Comparison of ENCODE assay signal across 9 cellular contexts in genomic region chr1:30754684-30755171, GRCh38. TPM values are rescaled to one million over a fixed set of nuclear protein-coding genes. Genes with fewer than 3 reads are reported as not detected.
DNase-seq lines count a peak whose midpoint lies in the region; ATAC-seq, FAIRE-seq and TF ChIP-seq lines count a peak whose summit lies in the region.
"Had no signal": no experiment of that assay in that cellular context is flagged by ENCODE, and none has a peak within 500 bp of the region (broad histone marks: within the 10 kb centered on the region; RNA-seq: fewer than 3 reads in every experiment).

No MANE protein-coding gene starts in this region.

- H3K4me3 ChIP-seq in ovary (no peak overlapping the region), small intestine (ENCODE audit: low read depth in 1 of 2, low read length in 2 of 2) (peak overlapping the region in 1 of 2 donors; percentile 24)

- no peak overlapping the region for H3K27ac ChIP-seq in ovary
- peak overlapping the region in 1 of 2 donors; percentile 80 for H3K27ac ChIP-seq in small intestine (ENCODE audit: low read depth in 1 of 2, low read length in 1 of 2)

- POLR2A ChIA-PET in GM10248 (lab: Yijun Ruan, JAX): interaction anchor here (0.9 to 2.0 kb wide), 9 partner anchors 9 to 36 kb away, joined by 3 to 19 read pairs (median 4); no protein-coding TSS in a partner anchor

- peak; percentile 69 for DNase-seq in GM10248 (ENCODE audit: extremely low spot score)
- no peak for DNase-seq in erythroblast (lab: John Stamatoyannopoulos, UW)
- no peak for DNase-seq in NCI-H1105 treated with DMSO at 0.1 percent for 48 hours (lab: John Stamatoyannopoulos, UW)
- DNase-seq in ovary: no peak
- DNase-seq in small intestine: no peak
- no peak for DNase-seq in frontal cortex (ENCODE audit: low spot score in 2 of 2)

- FAIRE-seq in small intestine (lab: Jason Lieb, UNC) (no peak), frontal cortex (lab: Jason Lieb, UNC) (no peak)

- no peak for TF ChIP-seq EP300 in ovary (IDR thresholded peaks at IDR 0.05)

- intact Hi-C loops in ovary (cut with DNase I): no loop called here

- WGBS in ovary, 3 donors: 92 to 94% (median 93%) methylated on average over 9 of the region's 9 CpGs
- WGBS in small intestine, 3 donors: 69 to 74% (median 72%) methylated on average over 9 of the region's 9 CpGs

- H3K4me1 ChIP-seq in ovary (ENCODE audit: insufficient read depth) (no peaks in the 10 kb centered on the region), small intestine (ENCODE audit: control insufficient read depth in 2 of 2, insufficient read depth in 1 of 2, low read depth in 1 of 2, low read length in 1 of 2) (no peaks in the 10 kb centered on the region)

- ATAC-seq in GM19455 (IDR thresholded peaks at IDR 0.05; ENCODE audit: unreplicated experiment) (peak; percentile 25), HG03521 (IDR thresholded peaks at IDR 0.05; ENCODE audit: unreplicated experiment) (peak; percentile 40)

- H3K36me3 ChIP-seq in ovary: no peaks in the 10 kb centered on the region
- no peaks in the 10 kb centered on the region for H3K36me3 ChIP-seq in small intestine (ENCODE audit: control insufficient read depth in 2 of 2, insufficient read depth in 2 of 2, low read length in 2 of 2)

- CTCF ChIA-PET in GM10248 (lab: Yijun Ruan, JAX): interaction anchor here (0.6 to 22.9 kb wide), 10 partner anchors 5 to 48 kb away, joined by 3 to 449 read pairs (median 5); partner anchors contain the start of gene LAPTM5

- H3K9me3 ChIP-seq in ovary (no peaks in the 10 kb centered on the region), small intestine (ENCODE audit: control insufficient read depth, low read depth) (no peaks in the 10 kb centered on the region)

- TF ChIP-seq POLR2A in erythroblast (IDR thresholded peaks at IDR 0.05; ENCODE audit: low read length) (peak; percentile 39), ovary (IDR thresholded peaks at IDR 0.05) (no peak)

- H3K27me3 ChIP-seq in ovary: no peaks in the 10 kb centered on the region
- no peaks in the 10 kb centered on the region for H3K27me3 ChIP-seq in small intestine (ENCODE audit: control insufficient read depth in 2 of 2, insufficient read depth in 2 of 2, low read length in 2 of 2)

- TF ChIP-seq CTCF in GM10248 (IDR thresholded peaks at IDR 0.05; ENCODE audit: control extremely low read depth, extremely low read depth, low read depth, missing control alignments): no peak
- no peak for TF ChIP-seq CTCF in ovary (IDR thresholded peaks at IDR 0.05)

RNA-seq across cellular contexts. Expression of gene LAPTM5, which starts 2.8 kb away (rescaled TPM):
- 10 to 100 TPM; 15.3 to 57.3 (median 20.3) TPM for total RNA-seq in ovary
- polyA plus RNA-seq in ovary: 100 to 1,000 TPM in 1 of 2 donors, 10 to 100 TPM in 1; 20.2 to 103 TPM
- 10 to 100 TPM; 10.5 to 58.1 (median 50.0) TPM for polyA plus RNA-seq in small intestine
- total RNA-seq in frontal cortex: 3.7 TPM
- total RNA-seq: renal cortical epithelial cell had no signal

RNA-seq across cellular contexts. Expression of gene MATN1, which starts 31.3 kb away (rescaled TPM):
- total RNA-seq in ovary: under 1 TPM; 0.20 to 0.95 (median 0.51) TPM
- under 1 TPM; 0.10 to 0.52 TPM for polyA plus RNA-seq in ovary
- under 1 TPM in 1 of 3 donors, not detected in 2; 0.03 TPM for polyA plus RNA-seq in small intestine
- 0.41 TPM for total RNA-seq in frontal cortex
- total RNA-seq: renal cortical epithelial cell had no signal
